27 cellular contexts compared by ENCODE assay signal in the genomic region with DNA sequence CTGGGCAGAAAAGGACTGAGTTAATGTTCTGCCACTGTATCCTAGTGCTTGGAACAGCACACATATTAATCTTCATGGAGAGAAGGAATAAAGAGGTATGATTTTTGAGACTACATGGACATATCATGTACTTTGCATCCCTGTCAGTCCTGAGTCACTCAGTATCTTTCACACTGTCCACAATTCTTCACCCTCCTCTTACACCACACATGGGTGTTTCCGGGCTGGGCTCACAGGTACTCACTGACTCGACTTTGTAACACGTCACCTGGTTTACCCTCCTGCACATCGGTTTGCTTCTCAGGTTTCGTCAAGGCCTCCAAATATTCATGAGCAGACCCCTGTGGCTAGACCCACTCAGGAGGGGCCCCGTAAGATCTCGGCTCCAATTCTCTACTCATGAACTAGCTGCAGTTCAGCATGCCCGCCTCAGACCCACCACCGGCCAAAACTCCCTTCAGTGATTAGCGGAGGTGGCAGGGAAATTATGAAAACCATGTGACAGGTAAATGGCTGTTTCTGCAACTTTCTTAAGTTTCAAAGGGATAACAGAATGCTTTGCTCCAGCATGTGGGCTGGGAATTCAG. TPM values are rescaled to one million over a fixed set of nuclear protein-coding genes. Genes with fewer than 3 reads are reported as not detected.
DNase-seq lines count a peak whose midpoint lies in the region; ATAC-seq, FAIRE-seq and TF ChIP-seq lines count a peak whose summit lies in the region.
"Had no signal": no experiment of that assay in that cellular context is flagged by ENCODE, and none has a peak within 500 bp of the region (broad histone marks: within the 10 kb centered on the region; RNA-seq: fewer than 3 reads in every experiment).

No MANE protein-coding gene starts in this region.

- CTCF ChIA-PET in mammary epithelial cell (lab: Charles Lee; ENCODE audit: low non-redundant PET): no interaction called here

- no peak overlapping the region for H2AFZ ChIP-seq in mammary epithelial cell (ENCODE audit: low read depth, low read length)
- H2AFZ ChIP-seq in keratinocyte (ENCODE audit: control insufficient read depth, low read length): no peak overlapping the region

- no peaks in the 10 kb centered on the region for H3K9me1 ChIP-seq in keratinocyte (ENCODE audit: control insufficient read depth, extremely low read depth, insufficient read depth, low read length)

- no peaks in the 10 kb centered on the region for H3K36me3 Mint-ChIP-seq in type B pancreatic cell
- H3K36me3 Mint-ChIP-seq in activated T-cell treated with anti-CD3 and anti-CD28 coated beads, Interleukin-2, amount 50 U/mL, for 24 hours (ENCODE audit: low read depth): no peaks in the 10 kb centered on the region
- H3K36me3 Mint-ChIP-seq: CD4-positive, CD25-positive, alpha-beta regulatory T cell had no signal

- H3K27ac ChIP-seq in mammary epithelial cell (ENCODE audit: insufficient read depth, low read depth, low read length) (no peak overlapping the region), breast epithelium (peak overlapping the region in 1 of 2 donors; percentile 59), keratinocyte (ENCODE audit: control insufficient read depth, insufficient read depth, low read length) (no peak overlapping the region)
- H3K27ac ChIP-seq: Peyer's patch had no signal

- dilution Hi-C loops in mammary epithelial cell (cut with HindIII; ENCODE audit: low sequenced_read_pairs): no loop called here
- dilution Hi-C loops in keratinocyte (cut with MboI; ENCODE audit: extremely low pct_ligation_motif_present, low sequenced_read_pairs): no loop called here

- no peaks in the 10 kb centered on the region for H3K9me3 ChIP-seq in mammary epithelial cell (replicated peaks; ENCODE audit: insufficient read depth, low read length)
- H3K9me3 ChIP-seq in breast epithelium: no peaks in the 10 kb centered on the region
- no peaks in the 10 kb centered on the region for H3K9me3 ChIP-seq in keratinocyte (ENCODE audit: control insufficient read depth, low read depth, low read length)
- H3K9me3 ChIP-seq: MG63, Peyer's patch had no signal

- TF ChIP-seq CTCF in mammary epithelial cell (conservative IDR thresholded peaks at IDR 0.05 in 1 of 2, IDR thresholded peaks at IDR 0.05 in 1 of 2; ENCODE audit: extremely low read depth in 1 of 2, insufficient read depth in 1 of 2, low read depth in 1 of 2, low read length in 2 of 2) (no peak), breast epithelium (IDR thresholded peaks at IDR 0.05) (no peak), epithelial cell of esophagus (IDR thresholded peaks at IDR 0.05; ENCODE audit: insufficient read depth, low read depth, low read length, missing control alignments) (no peak), keratinocyte (optimal IDR thresholded peaks at IDR 0.05 in 1 of 3, IDR thresholded peaks at IDR 0.05 in 1 of 3, conservative IDR thresholded peaks at IDR 0.05 in 1 of 3; ENCODE audit: extremely low read depth in 1 of 3, insufficient read depth in 2 of 3, low read length in 3 of 3) (no peak), type B pancreatic cell (conservative IDR thresholded peaks at IDR 0.05) (no peak)

- no TSS peak for BruUV-seq in mammary epithelial cell (replicated peaks; lab: Mats Ljungman, UMichigan)

- no peak overlapping the region for H3K27ac Mint-ChIP-seq in type B pancreatic cell
- no peak overlapping the region for H3K27ac Mint-ChIP-seq in activated T-cell treated with anti-CD3 and anti-CD28 coated beads, Interleukin-2, amount 50 U/mL, for 24 hours
- H3K27ac Mint-ChIP-seq: CD4-positive, CD25-positive, alpha-beta regulatory T cell had no signal

- intact Hi-C loops in mammary epithelial cell (cut with micrococcal nuclease) (no loop called here), breast epithelium (cut with DNase I; ENCODE audit: low total_unique reads) (no loop called here)

- in situ Hi-C loops in mammary epithelial cell (cut with MboI; ENCODE audit: low sequenced_read_pairs in 2 of 2): no loop called here

- H3K4me2 ChIP-seq in mammary epithelial cell (ENCODE audit: insufficient read depth, low read depth, low read length) (no peak overlapping the region), keratinocyte (ENCODE audit: control insufficient read depth, extremely low read depth, insufficient read depth, low read depth, low read length) (no peak overlapping the region)

- FAIRE-seq in keratinocyte (lab: Jason Lieb, UNC): peak; percentile 20
- FAIRE-seq: GM12892, GM19239, H54 had no signal

- H3K79me2 ChIP-seq in mammary epithelial cell (ENCODE audit: insufficient read depth, low read length): no peaks in the 10 kb centered on the region
- no peaks in the 10 kb centered on the region for H3K79me2 ChIP-seq in keratinocyte (ENCODE audit: control insufficient read depth, insufficient read depth, low read length)

- ATAC-seq in HG03280 (IDR thresholded peaks at IDR 0.05; ENCODE audit: unreplicated experiment): no peak
- ATAC-seq: SK-N-SH treated with all-trans-retinoic acid at 6 μM for 48 hours had no signal

- peaks cover 25% of the 10 kb centered on the region for H3K4me1 ChIP-seq in mammary epithelial cell (ENCODE audit: insufficient read depth, low read length)
- peaks cover 0 to 3% of the 10 kb centered on the region in 2 donors for H3K4me1 ChIP-seq in breast epithelium
- peaks cover 13% of the 10 kb centered on the region for H3K4me1 ChIP-seq in keratinocyte (ENCODE audit: control insufficient read depth, extremely low read depth, insufficient read depth, low read length)
- H3K4me1 ChIP-seq: Peyer's patch had no signal

- peak; percentile 87 for DNase-seq in mammary epithelial cell
- DNase-seq in breast epithelium (ENCODE audit: low spot score in 2 of 2): no peak
- DNase-seq in epithelial cell of esophagus (ENCODE audit: low read depth): peak; percentile 87
- no peak for DNase-seq in keratinocyte (ENCODE audit: low read depth, low spot score)
- DNase-seq in type B pancreatic cell (ENCODE audit: extremely low spot score, unreplicated experiment): peak; percentile 61
- no peak for DNase-seq in T-helper 1 cell
- DNase-seq in activated T-cell treated with anti-CD3 and anti-CD28 coated beads, Interleukin-2, amount 50 U/mL, for 24 hours: no peak
- DNase-seq: CD4-positive, CD25-positive, alpha-beta regulatory T cell; DMS153; DND-41; IMR-90; KG1; MG63; NCI-H1105 treated with DMSO at 0.1 percent for 48 hours; NCI-H146; NCI-H1930; NCI-H2107; NCI-H446 treated with DMSO at 0.1 percent for 48 hours; NCI-H526; OCI-M1; Peyer's patch had no signal

- peaks cover 18% of the 10 kb centered on the region for H3K4me1 Mint-ChIP-seq in type B pancreatic cell (ENCODE audit: unreplicated experiment)
- H3K4me1 Mint-ChIP-seq in activated T-cell treated with anti-CD3 and anti-CD28 coated beads, Interleukin-2, amount 50 U/mL, for 24 hours (ENCODE audit: low read depth): no peaks in the 10 kb centered on the region
- H3K4me1 Mint-ChIP-seq: CD4-positive, CD25-positive, alpha-beta regulatory T cell had no signal

- H3K4me3 ChIP-seq in mammary epithelial cell (replicated peaks in 1 of 3; ENCODE audit: insufficient read depth in 1 of 3, low read depth in 2 of 3, low read length in 3 of 3): no peak overlapping the region
- no peak overlapping the region for H3K4me3 ChIP-seq in breast epithelium
- H3K4me3 ChIP-seq in epithelial cell of esophagus (ENCODE audit: low read length): no peak overlapping the region
- no peak overlapping the region for H3K4me3 ChIP-seq in keratinocyte (ENCODE audit: control insufficient read depth in 2 of 3, extremely low read depth in 1 of 3, insufficient read depth in 2 of 3, low read depth in 1 of 3, low read length in 3 of 3)
- H3K4me3 ChIP-seq: MG63, Peyer's patch had no signal

- no peak overlapping the region for H3K9ac ChIP-seq in mammary epithelial cell (ENCODE audit: insufficient read depth, low read length)
- no peak overlapping the region for H3K9ac ChIP-seq in keratinocyte (ENCODE audit: control insufficient read depth, extremely low read depth, insufficient read depth, low read length)

- TF ChIP-seq POLR2A in breast epithelium (IDR thresholded peaks at IDR 0.05): no peak

- H4K20me1 ChIP-seq in mammary epithelial cell (ENCODE audit: insufficient read depth, low read length) (no peaks in the 10 kb centered on the region), keratinocyte (ENCODE audit: control insufficient read depth, extremely low read depth, insufficient read depth, low read length) (no peaks in the 10 kb centered on the region)

- H3K36me3 ChIP-seq in mammary epithelial cell (ENCODE audit: insufficient read depth, low read length) (no peaks in the 10 kb centered on the region), breast epithelium (no peaks in the 10 kb centered on the region), keratinocyte (ENCODE audit: control insufficient read depth in 2 of 2, extremely low read depth in 1 of 2, insufficient read depth in 2 of 2, low read length in 2 of 2) (no peaks in the 10 kb centered on the region)
- H3K36me3 ChIP-seq: MG63, Peyer's patch had no signal

- H3K27me3 Mint-ChIP-seq in type B pancreatic cell: peaks cover 24% of the 10 kb centered on the region
- H3K27me3 Mint-ChIP-seq in activated T-cell treated with anti-CD3 and anti-CD28 coated beads, Interleukin-2, amount 50 U/mL, for 24 hours: peaks cover 3% of the 10 kb centered on the region

- 56% methylated on average over 9 of the region's 10 CpGs for WGBS in mammary epithelial cell (ENCODE audit: low coverage, missing lambda C conversion rate)

- H3K27me3 ChIP-seq in mammary epithelial cell (ENCODE audit: insufficient read depth, low read length) (no peaks in the 10 kb centered on the region), breast epithelium (no peaks in the 10 kb centered on the region), keratinocyte (ENCODE audit: control insufficient read depth, extremely low read depth, insufficient read depth, low read length) (no peaks in the 10 kb centered on the region)
- H3K27me3 ChIP-seq: MG63, Peyer's patch had no signal

- H3K4me3 Mint-ChIP-seq in type B pancreatic cell: no peak overlapping the region
- no peak overlapping the region for H3K4me3 Mint-ChIP-seq in activated T-cell treated with anti-CD3 and anti-CD28 coated beads, Interleukin-2, amount 50 U/mL, for 24 hours
- H3K4me3 Mint-ChIP-seq: CD4-positive, CD25-positive, alpha-beta regulatory T cell had no signal

- H3K9me3 Mint-ChIP-seq in type B pancreatic cell: no peaks in the 10 kb centered on the region
- no peaks in the 10 kb centered on the region for H3K9me3 Mint-ChIP-seq in activated T-cell treated with anti-CD3 and anti-CD28 coated beads, Interleukin-2, amount 50 U/mL, for 24 hours

RNA-seq across cellular contexts. Expression of a gene that starts 31.1 kb away (rescaled TPM):
- total RNA-seq in mammary epithelial cell (1 to 10 TPM; 1.2 TPM), breast epithelium (1 to 10 TPM; 1.4 to 3.7 (median 2.3) TPM), type B pancreatic cell (ENCODE audit: low replicate concordance) (2.2 and 6.7 TPM in 2 replicates)
- polyA plus RNA-seq in mammary epithelial cell (0.16 TPM), keratinocyte (0.13 to 0.35 TPM (median 0.16 TPM) in 3 replicates)
- polyA minus RNA-seq in mammary epithelial cell (0.62 TPM), keratinocyte (0.45 to 0.59 TPM (median 0.49 TPM) in 3 replicates)
- polyA plus RNA-seq in keratinocyte (2011; ENCODE audit: low read depth): 0.70 TPM
- polyA plus RNA-seq in keratinocyte (2011; cell fraction: cytosol; rRNA removed): 0.21 and 0.26 TPM in 2 replicates
- polyA plus RNA-seq in keratinocyte (2011; cell fraction: nucleus; rRNA removed): 1.2 and 1.6 TPM in 2 replicates
- polyA plus RNA-seq in keratinocyte (2012; ENCODE audit: low replicate concordance): 0.49 and 0.62 TPM in 2 replicates
- polyA minus RNA-seq in keratinocyte (2011; cell fraction: cytosol; rRNA and poly(A)+ RNA removed): 1.5 TPM
- polyA minus RNA-seq in keratinocyte (2011; cell fraction: nucleus; rRNA and poly(A)+ RNA removed): 1.2 and 1.4 TPM in 2 replicates
- total RNA-seq: CD4-positive, CD25-positive, alpha-beta regulatory T cell; IMR-90 had no signal
- polyA plus RNA-seq: BJ; CD4-positive, CD25-positive, alpha-beta regulatory T cell; IMR-90 had no signal

Comparison
In these comparisons a context has a peak if more than half of its experiments do, and no peak if none do; other contexts are left out.
1. DNase-seq: peak in mammary epithelial cell (single experiment), epithelial cell of esophagus (single experiment) and type B pancreatic cell (single experiment); none in breast epithelium (0 of 2), keratinocyte (single experiment), T-helper 1 cell (0 of 5) and activated T-cell treated with anti-CD3 and anti-CD28 coated beads, Interleukin-2, amount 50 U/mL, for 24 hours (single experiment).